Comparison of ENCODE assay signal across 11 cellular contexts in genomic region chr9:109409998-109410397, GRCh38.
DNase-seq lines count a peak whose midpoint lies in the region; ATAC-seq, FAIRE-seq and TF ChIP-seq lines count a peak whose summit lies in the region.
"Had no signal": no experiment of that assay in that cellular context is flagged by ENCODE, and none has a peak within 500 bp of the region (broad histone marks: within the 10 kb centered on the region; RNA-seq: fewer than 3 reads in every experiment).

No MANE protein-coding gene starts in this region.

- H3K9me3 ChIP-seq in Loucy (ENCODE audit: insufficient read depth, low read depth, low read length), result no peaks in the 10 kb centered on the region

- H3K4me2 ChIP-seq in Loucy (ENCODE audit: low read depth, low read length, poor library complexity, severe bottlenecking), result no peak overlapping the region

- H3K9ac ChIP-seq in Loucy (ENCODE audit: low read depth, low read length, poor library complexity, severe bottlenecking), result no peak overlapping the region

- peaks cover 13% of the 10 kb centered on the region for H3K4me1 ChIP-seq in Loucy (ENCODE audit: insufficient read depth, low read length, poor library complexity, severe bottlenecking)

- H3F3A ChIP-seq in Loucy (ENCODE audit: low read depth), result no peaks in the 10 kb centered on the region

- no peak overlapping the region for H3K4me3 Mint-ChIP-seq in stimulated activated naive B cell treated with anti-CD40 and anti-IgM and Interleukin-4, amounts not matched to agents 10 μg/mL and 1 μg/mL and 100 μg/mL, for 72 hours

- DNase-seq in activated T-cell treated with anti-CD3 and anti-CD28 coated beads for 48 hours (ENCODE audit: low read depth) (peak; percentile 28), bronchial epithelial cell (ENCODE audit: low read depth) (no peak), NCI-H510A treated with DMSO at 0.1 percent for 48 hours (lab: John Stamatoyannopoulos, UW) (no peak)
- DNase-seq in activated T-cell treated with anti-CD3 and anti-CD28 coated beads, Interleukin-2, amount 50 U/mL, for 1 hour, result no peak
- no peak for DNase-seq in stimulated activated naive B cell treated with anti-CD40 and anti-IgM and Interleukin-4, amounts not matched to agents 10 μg/mL and 1 μg/mL and 100 μg/mL, for 72 hours
- DNase-seq: NCI-H187 had no signal

- H3K79me2 ChIP-seq in Loucy (ENCODE audit: insufficient read depth, low read length), result no peaks in the 10 kb centered on the region

- H3K9me2 ChIP-seq in Loucy (replicated peaks; ENCODE audit: low read depth, low read length), result no peaks in the 10 kb centered on the region

- H3K27me3 Mint-ChIP-seq in stimulated activated naive B cell treated with anti-CD40 and anti-IgM and Interleukin-4, amounts not matched to agents 10 μg/mL and 1 μg/mL and 100 μg/mL, for 72 hours, result peaks cover 10 to 22% of the 10 kb centered on the region in 2 donors

- TF ChIP-seq CTCF in Loucy (conservative IDR thresholded peaks at IDR 0.05; ENCODE audit: low read length) (peak; percentile 49), bronchial epithelial cell (IDR thresholded peaks at IDR 0.05; ENCODE audit: insufficient read depth, low read length, severe bottlenecking) (peak; percentile 12)

- H3K27ac Mint-ChIP-seq in stimulated activated naive B cell treated with anti-CD40 and anti-IgM and Interleukin-4, amounts not matched to agents 10 μg/mL and 1 μg/mL and 100 μg/mL, for 72 hours, result no peak overlapping the region

- no peak overlapping the region for H3K4me3 ChIP-seq in Loucy (ENCODE audit: low read length, poor library complexity, severe bottlenecking)
- no peak overlapping the region for H3K4me3 ChIP-seq in bronchial epithelial cell (ENCODE audit: low read depth, low read length)

- peak; percentile 31 for ATAC-seq in stimulated activated naive B cell treated with anti-CD40 and anti-IgM and Interleukin-4, amounts not matched to agents 10 μg/mL and 1 μg/mL and 100 μg/mL, for 72 hours (replicated peaks)
- ATAC-seq in HG03108 (IDR thresholded peaks at IDR 0.05; ENCODE audit: unreplicated experiment) (no peak), esophagus mucosa (no peak)

- H3K36me3 ChIP-seq in Loucy (ENCODE audit: insufficient read depth, low read length), result no peaks in the 10 kb centered on the region
- H3K36me3 ChIP-seq in bronchial epithelial cell (ENCODE audit: control insufficient read depth, insufficient read depth, low read length), result peaks cover 31% of the 10 kb centered on the region

- FAIRE-seq in bronchial epithelial cell (lab: Jason Lieb, UNC), result no peak
- FAIRE-seq: GM12892 had no signal

- H4K20me1 ChIP-seq in Loucy (ENCODE audit: insufficient read depth, low read length, poor library complexity, severe bottlenecking), result no peaks in the 10 kb centered on the region

- H3K4me1 Mint-ChIP-seq in stimulated activated naive B cell treated with anti-CD40 and anti-IgM and Interleukin-4, amounts not matched to agents 10 μg/mL and 1 μg/mL and 100 μg/mL, for 72 hours, result peaks cover 26 to 33% of the 10 kb centered on the region in 2 donors

- no peaks in the 10 kb centered on the region for H3K36me3 Mint-ChIP-seq in stimulated activated naive B cell treated with anti-CD40 and anti-IgM and Interleukin-4, amounts not matched to agents 10 μg/mL and 1 μg/mL and 100 μg/mL, for 72 hours
- H3K36me3 Mint-ChIP-seq: activated naive CD4-positive, alpha-beta T cell treated with anti-CD3 and anti-CD28 coated beads, Interleukin-2, amount 50 U/mL, for 72 hours had no signal

- no peaks in the 10 kb centered on the region for H3K9me3 Mint-ChIP-seq in stimulated activated naive B cell treated with anti-CD40 and anti-IgM and Interleukin-4, amounts not matched to agents 10 μg/mL and 1 μg/mL and 100 μg/mL, for 72 hours
- H3K9me3 Mint-ChIP-seq: activated naive CD4-positive, alpha-beta T cell treated with anti-CD3 and anti-CD28 coated beads, Interleukin-2, amount 50 U/mL, for 72 hours had no signal

- no peaks in the 10 kb centered on the region for H3K27me3 ChIP-seq in Loucy (ENCODE audit: insufficient read depth, low read length, poor library complexity, severe bottlenecking)
- H3K27me3 ChIP-seq in bronchial epithelial cell (ENCODE audit: control insufficient read depth, insufficient read depth, low read length), result no peaks in the 10 kb centered on the region

- no peak overlapping the region for H2AFZ ChIP-seq in Loucy (ENCODE audit: low read length)

Comparison
In these comparisons a context has a peak if more than half of its experiments do, and no peak if none do; other contexts are left out.
1. ATAC-seq: peak in stimulated activated naive B cell treated with anti-CD40 and anti-IgM and Interleukin-4, amounts not matched to agents 10 μg/mL and 1 μg/mL and 100 μg/mL, for 72 hours (2 of 2); none in HG03108 (single experiment) and esophagus mucosa (single experiment).